ENCODE assay signal across 16 cellular contexts in genomic region chr7:82179311-82179710, GRCh38.
"Had no signal": no experiment of that assay in that cellular context is flagged by ENCODE, and none has a peak within 500 bp of the region (broad histone marks: within the 10 kb centered on the region; RNA-seq: fewer than 3 reads in every experiment).

No MANE protein-coding gene starts in this region.

- H3K27me3 Mint-ChIP-seq: activated CD4-positive, alpha-beta T cell treated with anti-CD3 and anti-CD28 coated beads for 36 hours; activated naive CD4-positive, alpha-beta T cell treated with anti-CD3 and anti-CD28 coated beads, Interleukin-2, amount 50 U/mL, for 24 hours; progenitor cell of endocrine pancreas had no signal

- H3K4me3 ChIP-seq: adrenal gland, dorsolateral prefrontal cortex, tibial nerve, uterus had no signal

- H3K9me3 Mint-ChIP-seq: activated naive CD4-positive, alpha-beta T cell treated with anti-CD3 and anti-CD28 coated beads, Interleukin-2, amount 50 U/mL, for 24 hours had no signal

- H3K4me3 Mint-ChIP-seq: activated CD4-positive, alpha-beta T cell treated with anti-CD3 and anti-CD28 coated beads for 36 hours; activated naive CD4-positive, alpha-beta T cell treated with anti-CD3 and anti-CD28 coated beads, Interleukin-2, amount 50 U/mL, for 24 hours had no signal

- H3K4me1 ChIP-seq: adrenal gland, tibial nerve, uterus had no signal

- H3K27me3 ChIP-seq: adrenal gland, dorsolateral prefrontal cortex, tibial nerve, uterus had no signal

- H3K27ac ChIP-seq: adrenal gland, dorsolateral prefrontal cortex, epithelial cell of prostate, tibial nerve, uterus had no signal

- H3K9me3 ChIP-seq: adrenal gland, tibial nerve, uterus had no signal

- H3K36me3 ChIP-seq: adrenal gland, tibial nerve, uterus had no signal

- H3K27ac Mint-ChIP-seq: activated CD4-positive, alpha-beta T cell treated with anti-CD3 and anti-CD28 coated beads for 36 hours; activated naive CD4-positive, alpha-beta T cell treated with anti-CD3 and anti-CD28 coated beads, Interleukin-2, amount 50 U/mL, for 24 hours; progenitor cell of endocrine pancreas had no signal

- H3K36me3 Mint-ChIP-seq: activated naive CD4-positive, alpha-beta T cell treated with anti-CD3 and anti-CD28 coated beads, Interleukin-2, amount 50 U/mL, for 24 hours had no signal

- ATAC-seq: activated CD4-positive, alpha-beta T cell treated with anti-CD3 and anti-CD28 coated beads for 36 hours; left lobe of liver; stimulated activated naive CD8-positive, alpha-beta T cell treated with anti-CD3 and anti-CD28 coated beads, Interleukin-15, Interleukin-2, amounts not matched to agents 100 U/mL and 50 U/mL, for 24 hours had no signal

- DNase-seq: activated CD4-positive, alpha-beta T cell treated with anti-CD3 and anti-CD28 coated beads for 36 hours; activated CD4-positive, alpha-beta T cell treated with anti-CD3 and anti-CD28 coated beads, Interleukin-2, amount 50 U/mL, for 48 hours; activated gamma-delta T cell; adrenal gland; dorsolateral prefrontal cortex; foreskin fibroblast; kidney; stimulated activated CD4-positive, alpha-beta T cell treated with anti-CD3 and anti-CD28 coated beads, Interleukin-2, amount 100 ng/mL, for 24 hours; stimulated activated naive CD8-positive, alpha-beta T cell treated with anti-CD3 and anti-CD28 coated beads, Interleukin-15, Interleukin-2, amounts not matched to agents 100 U/mL and 50 U/mL, for 24 hours; T-helper 2 cell; uterus had no signal

- H3K4me1 Mint-ChIP-seq: activated CD4-positive, alpha-beta T cell treated with anti-CD3 and anti-CD28 coated beads for 36 hours; activated naive CD4-positive, alpha-beta T cell treated with anti-CD3 and anti-CD28 coated beads, Interleukin-2, amount 50 U/mL, for 24 hours had no signal
